7 cellular contexts compared by ENCODE assay signal in the genomic region with DNA sequence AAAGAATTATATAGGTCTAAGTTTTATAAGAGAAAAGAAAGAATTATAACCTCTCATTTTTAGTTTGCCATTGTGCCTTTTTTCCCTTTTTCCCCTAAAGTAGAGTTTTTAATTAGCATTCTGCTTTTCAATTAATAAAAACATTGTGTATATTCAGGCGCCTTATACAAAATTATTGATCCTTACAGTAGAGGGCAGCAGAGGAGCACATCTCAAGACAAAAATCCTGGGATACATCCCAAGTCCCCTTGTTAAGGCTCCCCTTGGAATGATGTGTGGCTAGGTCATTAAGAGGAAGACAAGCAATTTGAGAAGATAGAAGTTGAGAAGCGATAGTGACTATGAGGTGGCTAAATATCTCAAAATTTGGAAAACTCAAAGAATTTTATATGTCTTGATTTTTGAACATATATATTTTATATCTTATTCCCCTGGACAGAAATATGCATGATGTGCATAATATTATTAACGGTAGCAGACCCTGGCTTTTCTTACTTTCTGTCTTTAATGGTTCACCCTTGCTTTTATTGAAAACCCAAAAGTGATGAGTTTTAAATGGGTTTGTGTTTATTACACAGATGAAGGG. TPM values are rescaled to one million over a fixed set of nuclear protein-coding genes. Genes with fewer than 3 reads are reported as not detected.
DNase-seq lines count a peak whose midpoint lies in the region; ATAC-seq and TF ChIP-seq lines count a peak whose summit lies in the region.

No MANE protein-coding gene starts in this region.

- H2BK120ac ChIP-seq in neuronal stem cell (ENCODE audit: low read depth, low read length), result no peak overlapping the region

- WGBS in neuronal stem cell (ENCODE audit: extremely low coverage in 2 of 2, insufficient read length in 2 of 2, insufficient replicate concordance in 1 of 2), 2 donors, result no CpG with 5 or more reads among the region's 3 CpGs

- no peak overlapping the region for H4K91ac ChIP-seq in neuronal stem cell (ENCODE audit: low read depth, low read length, poor library complexity)

- no peaks in the 10 kb centered on the region for H3K4me1 ChIP-seq in neuronal stem cell (ENCODE audit: control insufficient read depth in 2 of 2, insufficient read depth in 1 of 2, low read depth in 1 of 2, low read length in 2 of 2)

- no peak overlapping the region for H3K9ac ChIP-seq in neuronal stem cell (ENCODE audit: low read depth, low read length, poor library complexity)

- H2BK12ac ChIP-seq in neuronal stem cell (ENCODE audit: low read length), result no peak overlapping the region

- no peak overlapping the region for H3K4me2 ChIP-seq in neuronal stem cell (ENCODE audit: insufficient read depth, low read length, poor library complexity, severe bottlenecking)

- H2BK15ac ChIP-seq in neuronal stem cell (ENCODE audit: low read length), result no peak overlapping the region

- no peaks in the 10 kb centered on the region for H3K9me3 ChIP-seq in neuronal stem cell (replicated peaks in 1 of 2; ENCODE audit: control insufficient read depth in 2 of 2, insufficient read depth in 1 of 2, low read depth in 1 of 2, low read length in 2 of 2)

- no peak overlapping the region for H2AFZ ChIP-seq in neuronal stem cell (ENCODE audit: low read length)

- H3K4ac ChIP-seq in neuronal stem cell (ENCODE audit: low read length), result no peak overlapping the region

- H3K23ac ChIP-seq in neuronal stem cell (ENCODE audit: low read depth, low read length, poor library complexity), result no peak overlapping the region

- H3K79me1 ChIP-seq in neuronal stem cell (ENCODE audit: low read depth, low read length), result no peaks in the 10 kb centered on the region

- no peak overlapping the region for H3K14ac ChIP-seq in neuronal stem cell (ENCODE audit: low read length)

- no peak overlapping the region for H2BK5ac ChIP-seq in neuronal stem cell (ENCODE audit: low read length)

- no peak overlapping the region for H3K4me3 ChIP-seq in GM12864 (ENCODE audit: low read depth, low read length)
- H3K4me3 ChIP-seq in neuronal stem cell (ENCODE audit: low read length in 2 of 2), result no peak overlapping the region

- BruUV-seq in MCF 10A (replicated peaks; lab: Mats Ljungman, UMichigan), result no TSS peak

- intact Hi-C loops in MCF 10A (cut with micrococcal nuclease), result loop anchor here (1.0 to 5.0 kb wide), 5 partner anchors 118 to 1235 kb away; no protein-coding TSS in a partner anchor
- intact Hi-C loops in activated CD4-positive, alpha-beta memory T cell treated with anti-CD3 and anti-CD28 coated beads for 36 hours (cut with micrococcal nuclease), result no loop called here

- H3K27me3 Mint-ChIP-seq in MCF 10A (ENCODE audit: insufficient read depth, unreplicated experiment), result no peaks in the 10 kb centered on the region
- no peaks in the 10 kb centered on the region for H3K27me3 Mint-ChIP-seq in activated CD4-positive, alpha-beta memory T cell treated with anti-CD3 and anti-CD28 coated beads for 36 hours

- no peak for ATAC-seq in GM18861 (IDR thresholded peaks at IDR 0.05; ENCODE audit: unreplicated experiment)

- H3K36me3 ChIP-seq in neuronal stem cell (replicated peaks in 1 of 2; ENCODE audit: control insufficient read depth in 2 of 2, insufficient read depth in 2 of 2, low read length in 2 of 2), result no peaks in the 10 kb centered on the region

- peaks cover 11% of the 10 kb centered on the region for H3K4me1 Mint-ChIP-seq in MCF 10A (ENCODE audit: insufficient read depth, unreplicated experiment)
- no peaks in the 10 kb centered on the region for H3K4me1 Mint-ChIP-seq in activated CD4-positive, alpha-beta memory T cell treated with anti-CD3 and anti-CD28 coated beads for 36 hours (ENCODE audit: low read depth)

- no peak overlapping the region for H3K4me3 Mint-ChIP-seq in MCF 10A (ENCODE audit: unreplicated experiment)
- no peak overlapping the region for H3K4me3 Mint-ChIP-seq in activated CD4-positive, alpha-beta memory T cell treated with anti-CD3 and anti-CD28 coated beads for 36 hours

- H3K36me3 Mint-ChIP-seq in MCF 10A (ENCODE audit: insufficient read depth, unreplicated experiment), result no peaks in the 10 kb centered on the region
- H3K36me3 Mint-ChIP-seq in activated CD4-positive, alpha-beta memory T cell treated with anti-CD3 and anti-CD28 coated beads for 36 hours, result peaks cover 4% of the 10 kb centered on the region

- H4K8ac ChIP-seq in neuronal stem cell (ENCODE audit: low read depth, low read length), result no peak overlapping the region

- DNase-seq in GM12864 (ENCODE audit: low read depth) (no peak), NCI-H146 treated with DMSO at 0.1 percent for 48 hours (lab: John Stamatoyannopoulos, UW; ENCODE audit: unreplicated experiment) (peak; percentile 63), MCF 10A (ENCODE audit: unreplicated experiment) (peak; percentile 60), neuronal stem cell (ENCODE audit: low spot score) (peak; percentile 30), RPMI8226 (no peak)
- DNase-seq in activated CD4-positive, alpha-beta memory T cell treated with anti-CD3 and anti-CD28 coated beads for 36 hours, result no peak

- no peak overlapping the region for H3K27ac Mint-ChIP-seq in MCF 10A (ENCODE audit: low read depth, unreplicated experiment)
- H3K27ac Mint-ChIP-seq in activated CD4-positive, alpha-beta memory T cell treated with anti-CD3 and anti-CD28 coated beads for 36 hours, result no peak overlapping the region

- H3K27me3 ChIP-seq in neuronal stem cell (ENCODE audit: control insufficient read depth in 3 of 3, insufficient read depth in 3 of 3, low read depth in 1 of 3, low read length in 3 of 3), result no peaks in the 10 kb centered on the region

- no peak overlapping the region for H3K18ac ChIP-seq in neuronal stem cell (ENCODE audit: low read length)

- peak; percentile 44 for TF ChIP-seq CTCF in GM12864 (IDR thresholded peaks at IDR 0.05; ENCODE audit: low read depth, low read length, missing control alignments)
- TF ChIP-seq CTCF in MCF 10A (IDR thresholded peaks at IDR 0.05; ENCODE audit: unreplicated experiment), result peak; percentile 59

- H3K27ac ChIP-seq in neuronal stem cell (replicated peaks; ENCODE audit: low read length), result no peak overlapping the region

- no peak overlapping the region for H2AK5ac ChIP-seq in neuronal stem cell (ENCODE audit: low read depth, low read length)

- CTCF ChIA-PET in MCF 10A (lab: Yijun Ruan, JAX), result interaction anchor here (0.6 to 2.1 kb wide), 15 partner anchors 9 to 1290 kb away, joined by 3 to 10 read pairs (median 4); partner anchors contain the start of gene TPK1
- CTCF ChIA-PET in activated CD4-positive, alpha-beta memory T cell treated with anti-CD3 and anti-CD28 coated beads for 36 hours (lab: Charles Lee), result interaction anchor here (0.6 to 1.1 kb wide), 7 partner anchors 14 to 1476 kb away, joined by 3 read pairs; no protein-coding TSS in a partner anchor

- H3K9me3 Mint-ChIP-seq in MCF 10A (ENCODE audit: unreplicated experiment), result no peaks in the 10 kb centered on the region
- H3K9me3 Mint-ChIP-seq in activated CD4-positive, alpha-beta memory T cell treated with anti-CD3 and anti-CD28 coated beads for 36 hours, result peaks cover 6% of the 10 kb centered on the region

- POLR2A ChIA-PET in MCF 10A (lab: Yijun Ruan, JAX), result no interaction called here
- POLR2A ChIA-PET in activated CD4-positive, alpha-beta memory T cell treated with anti-CD3 and anti-CD28 coated beads for 36 hours (lab: Charles Lee), result no interaction called here

RNA-seq across cellular contexts. Expression of gene TPK1, which starts 19.1 kb away (rescaled TPM):
- total RNA-seq in MCF 10A (2022), result 8.8 TPM in 2 replicates
- 3.8 TPM for polyA plus RNA-seq in neuronal stem cell (2013, experiment 1 of 2)
- polyA plus RNA-seq in neuronal stem cell (2013, experiment 2 of 2), result 4.3 TPM
- total RNA-seq in activated CD4-positive, alpha-beta memory T cell treated with anti-CD3 and anti-CD28 coated beads for 36 hours, result 10 to 100 TPM; 19.1 to 26.0 TPM

Comparison
In these comparisons a context has a peak if more than half of its experiments do, and no peak if none do; other contexts are left out.
1. DNase-seq: peak in NCI-H146 treated with DMSO at 0.1 percent for 48 hours (single experiment), MCF 10A (single experiment) and neuronal stem cell (single experiment); none in GM12864 (single experiment), activated CD4-positive, alpha-beta memory T cell treated with anti-CD3 and anti-CD28 coated beads for 36 hours (single experiment) and RPMI8226 (single experiment).